Comparison of ENCODE assay signal across 21 cellular contexts in genomic region chr5:160851481-160851880, GRCh38. TPM values are rescaled to one million over a fixed set of nuclear protein-coding genes. Genes with fewer than 3 reads are reported as not detected.
DNase-seq lines count a peak whose midpoint lies in the region; ATAC-seq and TF ChIP-seq lines count a peak whose summit lies in the region.
"Had no signal": no experiment of that assay in that cellular context is flagged by ENCODE, and none has a peak within 500 bp of the region (broad histone marks: within the 10 kb centered on the region; RNA-seq: fewer than 3 reads in every experiment).

No MANE protein-coding gene starts in this region.

- CTCF ChIA-PET in SK-N-SH (lab: Yijun Ruan, JAX): interaction anchor here (1.2 kb wide), 1 partner anchor 12 kb away, joined by 3 read pairs; no protein-coding TSS in a partner anchor

- H3K27me3 Mint-ChIP-seq in glutamatergic neuron (ENCODE audit: unreplicated experiment): peaks cover 2% of the 10 kb centered on the region

- H3K27ac ChIP-seq in caudate nucleus (ENCODE audit: low read depth, low read length): peak overlapping the region; percentile 75
- H3K27ac ChIP-seq in layer of hippocampus (ENCODE audit: low read depth, low read length): peak overlapping the region; percentile 71
- no peak overlapping the region for H3K27ac ChIP-seq in smooth muscle cell (ENCODE audit: low read depth)
- H3K27ac ChIP-seq in SK-N-SH (ENCODE audit: low read depth in 2 of 2, low read length in 1 of 2): no peak overlapping the region
- H3K27ac ChIP-seq: HL-60, Peyer's patch had no signal

- intact Hi-C loops in left ventricle myocardium superior (cut with micrococcal nuclease): no loop called here

- POLR2A ChIA-PET in SK-N-SH (lab: Yijun Ruan, JAX): no interaction called here

- TF ChIP-seq CTCF in smooth muscle cell (IDR thresholded peaks at IDR 0.05; ENCODE audit: borderline replicate concordance, insufficient read depth, poor library complexity, severe bottlenecking) (no peak), SK-N-SH (IDR thresholded peaks at IDR 0.05) (no peak), glutamatergic neuron (IDR thresholded peaks at IDR 0.05; ENCODE audit: partially characterized antibody, unreplicated experiment) (no peak)

- no peak for DNase-seq in caudate nucleus (lab: John Stamatoyannopoulos, UW)
- no peak for DNase-seq in smooth muscle cell (lab: John Stamatoyannopoulos, UW; ENCODE audit: unreplicated experiment)
- DNase-seq in left ventricle myocardium superior: no peak
- no peak for DNase-seq in SK-N-SH
- DNase-seq in glutamatergic neuron: no peak
- DNase-seq: CD4-positive, alpha-beta memory T cell; COR-L47; DMS53; HCEC 1CT; NCI-H1048; NCI-H2029 treated with DMSO at 0.1 percent for 48 hours; NCI-H2227 treated with DMSO at 0.1 percent for 48 hours; NCI-H526 treated with DMSO at 0.1 percent for 48 hours; Peyer's patch; SHP77 treated with DMSO at 0.1 percent for 48 hours had no signal

- no peaks in the 10 kb centered on the region for H3K9me3 ChIP-seq in smooth muscle cell (replicated peaks; ENCODE audit: low read depth)
- H3K9me3 ChIP-seq in SK-N-SH: no peaks in the 10 kb centered on the region
- H3K9me3 ChIP-seq: Peyer's patch had no signal

- ATAC-seq in left ventricle myocardium superior: no peak
- ATAC-seq in HG03280 (IDR thresholded peaks at IDR 0.05; ENCODE audit: unreplicated experiment): no peak

- H3K27ac Mint-ChIP-seq in glutamatergic neuron (ENCODE audit: unreplicated experiment): no peak overlapping the region
- H3K27ac Mint-ChIP-seq: CD4-positive, alpha-beta memory T cell had no signal

- H3K9me2 ChIP-seq in SK-N-SH: no peaks in the 10 kb centered on the region

- H2AFZ ChIP-seq in smooth muscle cell (ENCODE audit: low read depth): peak overlapping the region; percentile 24
- H2AFZ ChIP-seq in SK-N-SH (ENCODE audit: low read depth): no peak overlapping the region

- H3K36me3 ChIP-seq in smooth muscle cell (ENCODE audit: low read depth): no peaks in the 10 kb centered on the region
- no peaks in the 10 kb centered on the region for H3K36me3 ChIP-seq in SK-N-SH (replicated peaks in 1 of 2; ENCODE audit: control insufficient read depth in 1 of 2, insufficient read depth in 2 of 2, low read length in 1 of 2)
- H3K36me3 ChIP-seq: Peyer's patch had no signal

- H3K4me2 ChIP-seq in smooth muscle cell: no peak overlapping the region
- H3K4me2 ChIP-seq in SK-N-SH: no peak overlapping the region

- H3K4me1 ChIP-seq in smooth muscle cell (ENCODE audit: low read depth) (no peaks in the 10 kb centered on the region), SK-N-SH (ENCODE audit: control insufficient read depth in 1 of 2, insufficient read depth in 2 of 2, low read depth in 1 of 2, low read length in 1 of 2) (no peaks in the 10 kb centered on the region)
- H3K4me1 ChIP-seq: Peyer's patch had no signal

- no peaks in the 10 kb centered on the region for H3K36me3 Mint-ChIP-seq in glutamatergic neuron (ENCODE audit: unreplicated experiment)
- H3K36me3 Mint-ChIP-seq: CD4-positive, alpha-beta memory T cell had no signal

- no peaks in the 10 kb centered on the region for H3K27me3 ChIP-seq in layer of hippocampus (ENCODE audit: control insufficient read depth, insufficient read depth, low read length)
- H3K27me3 ChIP-seq in smooth muscle cell (ENCODE audit: low read depth): no peaks in the 10 kb centered on the region
- no peaks in the 10 kb centered on the region for H3K27me3 ChIP-seq in SK-N-SH (ENCODE audit: insufficient read depth)
- H3K27me3 ChIP-seq: Peyer's patch had no signal

- H3K79me2 ChIP-seq in smooth muscle cell (ENCODE audit: low read depth) (no peaks in the 10 kb centered on the region), SK-N-SH (ENCODE audit: insufficient read depth) (no peaks in the 10 kb centered on the region)

- no peak overlapping the region for H3K4me3 Mint-ChIP-seq in glutamatergic neuron (ENCODE audit: unreplicated experiment)
- H3K4me3 Mint-ChIP-seq: CD4-positive, alpha-beta memory T cell had no signal

- no peaks in the 10 kb centered on the region for H3K4me1 Mint-ChIP-seq in glutamatergic neuron (ENCODE audit: low read depth, unreplicated experiment)
- H3K4me1 Mint-ChIP-seq: CD4-positive, alpha-beta memory T cell had no signal

- H3K4me3 ChIP-seq in smooth muscle cell (no peak overlapping the region), SK-N-SH (ENCODE audit: low read depth in 2 of 2, low read length in 1 of 2) (no peak overlapping the region)
- H3K4me3 ChIP-seq: Peyer's patch had no signal

- no peak overlapping the region for H3K9ac ChIP-seq in smooth muscle cell (ENCODE audit: low read depth)
- no peak overlapping the region for H3K9ac ChIP-seq in SK-N-SH

- WGBS in smooth muscle cell (ENCODE audit: low lambda C conversion rate): 97% methylated on average over 2 of the region's 2 CpGs
- WGBS in SK-N-SH (ENCODE audit: low lambda C conversion rate): 2% methylated on average over 2 of the region's 2 CpGs

- H3F3A ChIP-seq in smooth muscle cell (ENCODE audit: low read depth) (no peaks in the 10 kb centered on the region), SK-N-SH (replicated peaks; ENCODE audit: insufficient read depth) (no peaks in the 10 kb centered on the region)

- no peak for TF ChIP-seq RAD21 in SK-N-SH (IDR thresholded peaks at IDR 0.05; ENCODE audit: low read length)

- H3K9me3 Mint-ChIP-seq in glutamatergic neuron (ENCODE audit: unreplicated experiment): peaks cover 1% of the 10 kb centered on the region

- no peak for TF ChIP-seq EP300 in SK-N-SH (IDR thresholded peaks at IDR 0.05; ENCODE audit: borderline replicate concordance in 1 of 2, low read depth in 1 of 2, low read length in 1 of 2)

- no peaks in the 10 kb centered on the region for H4K20me1 ChIP-seq in smooth muscle cell (ENCODE audit: low read depth)
- H4K20me1 ChIP-seq in SK-N-SH (ENCODE audit: insufficient read depth): no peaks in the 10 kb centered on the region

TF ChIP-seq in SK-N-SH, 30 proteins besides CTCF, POLR2A, EP300 and RAD21:
- TF ChIP-seq TEAD4 (IDR thresholded peaks at IDR 0.05; ENCODE audit: borderline replicate concordance, insufficient read depth): no peak
- no peak for TF ChIP-seq MXI1 (IDR thresholded peaks at IDR 0.05; ENCODE audit: low read depth, low read length)
- no peak for TF ChIP-seq RXRA (IDR thresholded peaks at IDR 0.05; ENCODE audit: borderline replicate concordance, low read depth)
- no peak for TF ChIP-seq NRF1 (IDR thresholded peaks at IDR 0.05; ENCODE audit: low read depth, low read length)
- no peak for TF ChIP-seq MEF2A (IDR thresholded peaks at IDR 0.05; ENCODE audit: borderline replicate concordance, low read depth)
- no peak for TF ChIP-seq PBX3 (IDR thresholded peaks at IDR 0.05)
- TF ChIP-seq SIN3A (IDR thresholded peaks at IDR 0.05; ENCODE audit: borderline replicate concordance, low read depth, low read length): no peak
- no peak for TF ChIP-seq EZH2phosphoT487 (IDR thresholded peaks at IDR 0.05; ENCODE audit: borderline replicate concordance, low read depth)

RNA-seq across cellular contexts. Expression of gene ATP10B, which starts 0.5 kb away (rescaled TPM):
- total RNA-seq in smooth muscle cell: 0.09 and 0.13 TPM in 2 replicates
- 0.72 TPM in 1 of 2 replicates, not detected in the other for polyA plus RNA-seq in smooth muscle cell
- total RNA-seq in left ventricle myocardium superior: not detected
- polyA plus RNA-seq in SK-N-SH (2012; rRNA removed): not detected in 2 replicates
- not detected in 2 replicates for polyA plus RNA-seq in SK-N-SH (2012; cell fraction: cytosol; rRNA removed)
- not detected in 2 replicates for polyA plus RNA-seq in SK-N-SH (2012; cell fraction: nucleus; rRNA removed)
- total RNA-seq in glutamatergic neuron (ENCODE audit: unreplicated experiment): not detected
- total RNA-seq: A673; CD4-positive, alpha-beta memory T cell; NCI-H460; OCI-LY7 had no signal
- polyA plus RNA-seq: CD4-positive, alpha-beta memory T cell had no signal

Comparison
In these comparisons a context has a peak if more than half of its experiments do, and no peak if none do; other contexts are left out.
1. H3K27ac ChIP-seq: peak in caudate nucleus (single experiment) and layer of hippocampus (single experiment); none in smooth muscle cell (single experiment) and SK-N-SH (0 of 2).